19 cellular contexts compared by ENCODE assay signal in genomic region chr2:159396796-159397195, GRCh38.
"Had no signal": no experiment of that assay in that cellular context is flagged by ENCODE, and none has a peak within 500 bp of the region (broad histone marks: within the 10 kb centered on the region; RNA-seq: fewer than 3 reads in every experiment).

No MANE protein-coding gene starts in this region.

- H2AFZ ChIP-seq: hepatocyte had no signal

- H3K79me2 ChIP-seq: hepatocyte had no signal

- H3K4me1 Mint-ChIP-seq: neural crest cell; stimulated activated naive B cell treated with anti-CD40 and anti-IgM and Interleukin-4, amounts not matched to agents 10 μg/mL and 1 μg/mL and 100 μg/mL, for 72 hours had no signal

- DNase-seq: activated CD4-positive, alpha-beta T cell treated with anti-CD3 and anti-CD28 coated beads, Interleukin-2, amount 50 U/mL, for 48 hours; activated CD4-positive, CD25-positive, alpha-beta regulatory T cell treated with anti-CD3 and anti-CD28 coated beads, Interleukin-2, amount 50 U/mL, for 72 hours; activated gamma-delta T cell; activated T-cell treated with anti-CD3 and anti-CD28 coated beads, Interleukin-2, amount 50 U/mL, for 48 hours; amygdala; dermis blood vessel endothelial cell; endodermal cell; erythroblast; kidney; left ventricle myocardium superior; mesendoderm; sigmoid colon; stimulated activated CD4-positive, alpha-beta T cell treated with anti-CD3 and anti-CD28 coated beads, Interleukin-2, amount 100 ng/mL, for 24 hours; stimulated activated naive B cell treated with anti-CD40 and anti-IgM and Interleukin-4, amounts not matched to agents 10 μg/mL and 1 μg/mL and 100 μg/mL, for 72 hours had no signal

- H3K4me2 ChIP-seq: hepatocyte had no signal

- H3K9me3 ChIP-seq: sigmoid colon, tibial nerve had no signal

- H3K4me1 ChIP-seq: tibial nerve had no signal

- H3K27ac ChIP-seq: hepatocyte, sigmoid colon, tibial nerve had no signal

- H3K27me3 ChIP-seq: hepatocyte, sigmoid colon, tibial nerve had no signal

- H3K27ac Mint-ChIP-seq: activated naive CD8-positive, alpha-beta T cell; endodermal cell; stimulated activated naive B cell treated with anti-CD40 and anti-IgM and Interleukin-4, amounts not matched to agents 10 μg/mL and 1 μg/mL and 100 μg/mL, for 72 hours had no signal

- H3K4me3 Mint-ChIP-seq: activated naive CD8-positive, alpha-beta T cell; endodermal cell; neural crest cell; stimulated activated naive B cell treated with anti-CD40 and anti-IgM and Interleukin-4, amounts not matched to agents 10 μg/mL and 1 μg/mL and 100 μg/mL, for 72 hours had no signal

- H3K9me3 Mint-ChIP-seq: brain; endodermal cell; neural crest cell; stimulated activated naive B cell treated with anti-CD40 and anti-IgM and Interleukin-4, amounts not matched to agents 10 μg/mL and 1 μg/mL and 100 μg/mL, for 72 hours had no signal

- H3K4me3 ChIP-seq: hepatocyte, sigmoid colon, tibial nerve had no signal

- ATAC-seq: left ventricle myocardium superior; stimulated activated naive B cell treated with anti-CD40 and anti-IgM and Interleukin-4, amounts not matched to agents 10 μg/mL and 1 μg/mL and 100 μg/mL, for 72 hours had no signal

- H3K27me3 Mint-ChIP-seq: activated naive CD8-positive, alpha-beta T cell; brain; stimulated activated naive B cell treated with anti-CD40 and anti-IgM and Interleukin-4, amounts not matched to agents 10 μg/mL and 1 μg/mL and 100 μg/mL, for 72 hours had no signal
